ENCODE assay signal across 13 cellular contexts in the genomic region with DNA sequence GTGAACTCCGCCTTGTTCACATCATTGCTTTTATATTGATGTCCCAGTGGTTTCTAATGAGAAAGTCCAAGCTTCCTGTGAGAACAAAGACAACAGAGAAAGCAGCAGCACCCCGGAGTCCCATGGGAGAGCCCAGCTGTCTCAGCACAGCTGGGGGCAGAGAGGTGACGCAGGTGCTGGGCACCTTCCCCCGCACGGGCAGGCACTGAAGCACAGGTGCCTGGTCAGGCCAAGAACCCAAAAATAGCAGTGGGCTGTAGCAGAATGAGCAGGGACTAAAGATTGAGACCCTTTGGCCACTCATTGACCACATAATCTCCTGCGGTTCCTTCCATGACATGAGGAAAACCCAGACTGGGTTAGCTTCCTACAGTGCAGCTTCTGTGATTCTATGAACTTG. TPM values are rescaled to one million over a fixed set of nuclear protein-coding genes. Genes with fewer than 3 reads are reported as not detected.
DNase-seq lines count a peak whose midpoint lies in the region; ATAC-seq and TF ChIP-seq lines count a peak whose summit lies in the region.
"Had no signal": no experiment of that assay in that cellular context is flagged by ENCODE, and none has a peak within 500 bp of the region (broad histone marks: within the 10 kb centered on the region; RNA-seq: fewer than 3 reads in every experiment).

No MANE protein-coding gene starts in this region.

- DNase-seq in body of pancreas = peak in 1 of 4 donors; percentile 24
- no peak for DNase-seq in RWPE1 (ENCODE audit: low spot score)
- DNase-seq in aorta = no peak
- DNase-seq in BE2C = no peak
- DNase-seq in DMS 273 treated with DMSO at 0.1 percent for 48 hours (lab: John Stamatoyannopoulos, UW) = no peak
- DNase-seq: activated CD8-positive, alpha-beta memory T cell treated with anti-CD3 and anti-CD28 coated beads for 24 hours; NCI-H1105; SHP77 had no signal

- 76 to 77% methylated on average over 6 of the region's 6 CpGs for WGBS in body of pancreas, 2 donors
- 78 to 96% methylated on average over 6 of the region's 6 CpGs for WGBS in aorta, 2 donors

- TF ChIP-seq POLR2A in body of pancreas (IDR thresholded peaks at IDR 0.05) = no peak

- TF ChIP-seq CTCF in body of pancreas (IDR thresholded peaks at IDR 0.05) = no peak
- no peak for TF ChIP-seq CTCF in RWPE1 (conservative IDR thresholded peaks at IDR 0.05; ENCODE audit: low read depth)
- no peak for TF ChIP-seq CTCF in BE2C (IDR thresholded peaks at IDR 0.05; ENCODE audit: low read depth, low read length)

- POLR2A ChIA-PET in RWPE1 (lab: Yijun Ruan, JAX; ENCODE audit: low non-redundant PET) = no interaction called here

- no peak overlapping the region for H3K27ac ChIP-seq in body of pancreas
- H3K27ac ChIP-seq in RWPE1 = no peak overlapping the region
- no peak overlapping the region for H3K27ac ChIP-seq in aorta (ENCODE audit: low read depth in 1 of 2, low read length in 2 of 2)
- H3K27ac ChIP-seq: esophagus muscularis mucosa had no signal

- H3K27me3 ChIP-seq in body of pancreas = no peaks in the 10 kb centered on the region
- no peaks in the 10 kb centered on the region for H3K27me3 ChIP-seq in aorta (ENCODE audit: control insufficient read depth in 1 of 2, insufficient read depth in 2 of 2, low read length in 1 of 2)
- H3K27me3 ChIP-seq in BE2C = no peaks in the 10 kb centered on the region
- H3K27me3 ChIP-seq: esophagus muscularis mucosa had no signal

- ATAC-seq in GM18861 (IDR thresholded peaks at IDR 0.05; ENCODE audit: unreplicated experiment) = peak; percentile 93
- peak; percentile 98 for ATAC-seq in GM21737 (IDR thresholded peaks at IDR 0.05; ENCODE audit: unreplicated experiment)
- peak; percentile 98 for ATAC-seq in HG03354 (IDR thresholded peaks at IDR 0.05; ENCODE audit: poor library complexity, severe bottlenecking, unreplicated experiment)
- peak; percentile 27 for ATAC-seq in body of pancreas
- ATAC-seq in aorta (ENCODE audit: low FRiP score) = no peak
- ATAC-seq: HCT116 had no signal

- intact Hi-C loops in body of pancreas (cut with DNase I) = no loop called here
- intact Hi-C loops in aorta (cut with DNase I) = no loop called here

- H3K4me1 ChIP-seq in body of pancreas = no peaks in the 10 kb centered on the region
- H3K4me1 ChIP-seq in aorta (ENCODE audit: control insufficient read depth in 1 of 2, insufficient read depth in 2 of 2, low read length in 2 of 2) = no peaks in the 10 kb centered on the region
- H3K4me1 ChIP-seq in BE2C = no peaks in the 10 kb centered on the region
- H3K4me1 ChIP-seq: esophagus muscularis mucosa had no signal

- H3K4me3 ChIP-seq in body of pancreas = no peak overlapping the region
- no peak overlapping the region for H3K4me3 ChIP-seq in aorta (ENCODE audit: low read length in 2 of 2)
- no peak overlapping the region for H3K4me3 ChIP-seq in BE2C (ENCODE audit: low read depth, low read length)
- H3K4me3 ChIP-seq: esophagus muscularis mucosa had no signal

- CTCF ChIA-PET in RWPE1 (lab: Yijun Ruan, JAX) = no interaction called here

- H3K36me3 ChIP-seq in body of pancreas (replicated peaks in 1 of 2; ENCODE audit: insufficient read depth in 1 of 2, low read depth in 2 of 2) (peaks cover 0 to 2% of the 10 kb centered on the region in 2 donors), aorta (ENCODE audit: control insufficient read depth in 1 of 2, insufficient read depth in 2 of 2, low read length in 1 of 2) (peaks cover 2 to 3% of the 10 kb centered on the region in 2 donors), BE2C (peaks cover 31% of the 10 kb centered on the region)

- H3K9me3 ChIP-seq in body of pancreas = peaks cover 0 to 5% (median 0%) of the 10 kb centered on the region in 3 donors
- no peaks in the 10 kb centered on the region for H3K9me3 ChIP-seq in aorta (ENCODE audit: control insufficient read depth, low read length)
- no peaks in the 10 kb centered on the region for H3K9me3 ChIP-seq in BE2C

RNA-seq across cellular contexts. Expression of a gene that starts 18.8 kb away (rescaled TPM):
- total RNA-seq in body of pancreas = 1 to 10 TPM; 1.6 to 4.2 TPM
- total RNA-seq in aorta = 1 to 10 TPM; 5.6 to 7.7 TPM
- 1 to 10 TPM; 2.5 to 3.7 TPM for polyA plus RNA-seq in aorta
- 10.0 TPM for polyA plus RNA-seq in BE2C (2012; ENCODE audit: insufficient read depth, insufficient read length, low read depth)

RNA-seq across cellular contexts. Expression of a gene that starts 19.2 kb away (rescaled TPM):
- total RNA-seq in body of pancreas (10 to 100 TPM; 35.0 to 45.8 TPM), aorta (10 to 100 TPM; 38.6 to 45.0 TPM)
- 10 to 100 TPM; 15.0 to 46.1 TPM for polyA plus RNA-seq in aorta
- polyA plus RNA-seq in BE2C (2012; ENCODE audit: insufficient read depth, insufficient read length, low read depth) = 121 TPM
